Comparison of ENCODE assay signal across 22 cellular contexts in genomic region chr15:37756407-37756806, GRCh38.
"Had no signal": no experiment of that assay in that cellular context is flagged by ENCODE, and none has a peak within 500 bp of the region (broad histone marks: within the 10 kb centered on the region; RNA-seq: fewer than 3 reads in every experiment).

No MANE protein-coding gene starts in this region.

- DNase-seq: colonic mucosa; cortex of kidney; dermis blood vessel endothelial cell; dorsolateral prefrontal cortex; effector CD4-positive, alpha-beta T cell; effector CD8-positive, alpha-beta T cell; effector memory CD4-positive, alpha-beta T cell; effector memory CD8-positive, alpha-beta T cell; endodermal cell; erythroblast; esophagus squamous epithelium; foreskin fibroblast; foreskin keratinocyte; foreskin melanocyte; gastrocnemius medialis; glutamatergic neuron; head of caudate nucleus; heart left ventricle; heart right ventricle had no signal

- H3K4me1 ChIP-seq: colonic mucosa, esophagus squamous epithelium, foreskin keratinocyte, gastrocnemius medialis, gastroesophageal sphincter, heart left ventricle, heart right ventricle had no signal

- H3K27ac ChIP-seq: colonic mucosa, coronary artery, dorsolateral prefrontal cortex, epithelial cell of prostate, esophagus squamous epithelium, foreskin keratinocyte, gastrocnemius medialis, gastroesophageal sphincter, heart left ventricle, heart right ventricle had no signal

- H3K4me3 ChIP-seq: colonic mucosa, coronary artery, dorsolateral prefrontal cortex, esophagus squamous epithelium, gastrocnemius medialis, gastroesophageal sphincter, heart left ventricle, heart right ventricle had no signal

- H3K9me3 ChIP-seq: colonic mucosa, esophagus squamous epithelium, gastrocnemius medialis, gastroesophageal sphincter, heart right ventricle had no signal

- H3K36me3 ChIP-seq: colonic mucosa, esophagus squamous epithelium, gastrocnemius medialis, gastroesophageal sphincter, heart left ventricle, heart right ventricle had no signal

- H3K27me3 ChIP-seq: colonic mucosa, esophagus squamous epithelium, foreskin keratinocyte, gastrocnemius medialis, gastroesophageal sphincter, heart right ventricle had no signal
